In the genomic region with DNA sequence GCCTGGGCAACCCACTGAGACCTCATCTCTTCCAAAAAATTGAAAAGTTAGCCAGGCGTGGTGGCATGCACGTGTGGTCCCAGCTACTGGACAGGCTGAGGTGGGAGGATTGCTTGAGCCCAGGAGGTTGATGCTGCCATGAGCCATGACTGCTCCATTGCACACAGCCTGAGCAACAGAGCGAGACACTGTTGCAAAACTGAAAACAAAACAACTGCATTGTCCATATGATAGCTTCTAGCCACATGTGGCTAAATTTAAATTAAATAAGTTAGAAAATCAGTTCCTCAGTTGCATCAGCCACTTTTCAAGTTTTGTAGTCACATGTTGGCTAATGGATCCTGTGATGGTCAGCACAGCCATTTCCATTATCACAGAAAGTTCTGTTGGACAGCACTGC, we compare ENCODE assay signal across 10 cellular contexts.
DNase-seq lines count a peak whose midpoint lies in the region; ATAC-seq and TF ChIP-seq lines count a peak whose summit lies in the region.
"Had no signal": no experiment of that assay in that cellular context is flagged by ENCODE, and none has a peak within 500 bp of the region (broad histone marks: within the 10 kb centered on the region; RNA-seq: fewer than 3 reads in every experiment).

No MANE protein-coding gene starts in this region.

- H3K4me2 ChIP-seq in osteoblast (ENCODE audit: insufficient read depth, low read length), result no peak overlapping the region

- no peak for TF ChIP-seq CTCF in osteoblast (IDR thresholded peaks at IDR 0.05; ENCODE audit: extremely low read depth, low read depth, low read length)

- no peak overlapping the region for H2AFZ ChIP-seq in osteoblast (ENCODE audit: low read length)

- no peak for DNase-seq in activated CD4-positive, alpha-beta memory T cell treated with anti-CD3 and anti-CD28 coated beads, Interleukin-2, amount 10 ng/mL, durations not matched to agents 7 days and 5 days
- DNase-seq in AG20443 (ENCODE audit: low spot score), result no peak
- DNase-seq in HuH-7.5 (ENCODE audit: low spot score), result no peak
- no peak for DNase-seq in osteoblast (ENCODE audit: insufficient read length, low spot score, missing footprints)
- DNase-seq: activated CD4-positive, CD25-positive, alpha-beta regulatory T cell; brain microvascular endothelial cell had no signal

- H3K27ac Mint-ChIP-seq in activated CD4-positive, alpha-beta memory T cell treated with anti-CD3 and anti-CD28 coated beads, Interleukin-2, amount 10 ng/mL, durations not matched to agents 7 days and 5 days, result no peak overlapping the region

- ATAC-seq in GM18519 (IDR thresholded peaks at IDR 0.05; ENCODE audit: low FRiP score, unreplicated experiment) (peak; percentile 95), GM21619 (IDR thresholded peaks at IDR 0.05; ENCODE audit: unreplicated experiment) (peak; percentile 95), HG03378 (IDR thresholded peaks at IDR 0.05; ENCODE audit: unreplicated experiment) (peak; percentile 91)

- peaks cover 14% of the 10 kb centered on the region for H3K79me2 ChIP-seq in osteoblast (ENCODE audit: insufficient read depth, low read length)

- no peaks in the 10 kb centered on the region for H3K9me3 Mint-ChIP-seq in activated CD4-positive, alpha-beta memory T cell treated with anti-CD3 and anti-CD28 coated beads, Interleukin-2, amount 10 ng/mL, durations not matched to agents 7 days and 5 days

- H3K9me3 ChIP-seq in osteoblast (ENCODE audit: low read depth, low read length), result no peaks in the 10 kb centered on the region

- H3K27me3 ChIP-seq in layer of hippocampus (ENCODE audit: control insufficient read depth, insufficient read depth, low read length), result no peaks in the 10 kb centered on the region
- no peaks in the 10 kb centered on the region for H3K27me3 ChIP-seq in osteoblast (ENCODE audit: insufficient read depth, low read length)
- H3K27me3 ChIP-seq: brain microvascular endothelial cell had no signal

- H3K4me3 ChIP-seq in osteoblast (ENCODE audit: insufficient read depth, low read length), result no peak overlapping the region

- CTCF ChIA-PET in activated CD4-positive, alpha-beta memory T cell treated with anti-CD3 and anti-CD28 coated beads, Interleukin-2, amount 10 ng/mL, durations not matched to agents 7 days and 5 days (lab: Charles Lee), result no interaction called here

- no peaks in the 10 kb centered on the region for H3K36me3 ChIP-seq in osteoblast (ENCODE audit: insufficient read depth, low read length)
- H3K36me3 ChIP-seq: brain microvascular endothelial cell had no signal

- POLR2A ChIA-PET in activated CD4-positive, alpha-beta memory T cell treated with anti-CD3 and anti-CD28 coated beads, Interleukin-2, amount 10 ng/mL, durations not matched to agents 7 days and 5 days (lab: Charles Lee), result no interaction called here

- peaks cover 14% of the 10 kb centered on the region for H3K4me1 Mint-ChIP-seq in activated CD4-positive, alpha-beta memory T cell treated with anti-CD3 and anti-CD28 coated beads, Interleukin-2, amount 10 ng/mL, durations not matched to agents 7 days and 5 days

- peaks cover 4% of the 10 kb centered on the region for H4K20me1 ChIP-seq in osteoblast (ENCODE audit: insufficient read depth, low read length)

- H3K27me3 Mint-ChIP-seq in activated CD4-positive, alpha-beta memory T cell treated with anti-CD3 and anti-CD28 coated beads, Interleukin-2, amount 10 ng/mL, durations not matched to agents 7 days and 5 days, result peaks cover 5% of the 10 kb centered on the region

- H3K27ac ChIP-seq in layer of hippocampus (ENCODE audit: low read depth, low read length) (peak overlapping the region; percentile 93), osteoblast (ENCODE audit: low read depth, low read length) (no peak overlapping the region)
- H3K27ac ChIP-seq: brain microvascular endothelial cell had no signal

- no peak overlapping the region for H3K4me3 Mint-ChIP-seq in activated CD4-positive, alpha-beta memory T cell treated with anti-CD3 and anti-CD28 coated beads, Interleukin-2, amount 10 ng/mL, durations not matched to agents 7 days and 5 days

- H3K36me3 Mint-ChIP-seq in activated CD4-positive, alpha-beta memory T cell treated with anti-CD3 and anti-CD28 coated beads, Interleukin-2, amount 10 ng/mL, durations not matched to agents 7 days and 5 days (ENCODE audit: low read depth), result no peaks in the 10 kb centered on the region

- no peaks in the 10 kb centered on the region for H3K4me1 ChIP-seq in osteoblast (ENCODE audit: insufficient read depth, low read length)
